2 cellular contexts compared by ENCODE assay signal in genomic region chr6:137107047-137107766, GRCh38.
TF ChIP-seq lines count a peak whose summit lies in the region.

No MANE protein-coding gene starts in this region.

TF ChIP-seq in HEK293, 187 proteins besides CTCF, POLR2A, EP300 and RAD21:
- TF ChIP-seq ZNF366 (tag by site-specific recombination; conservative IDR thresholded peaks at IDR 0.05) = peak; percentile 59

TF ChIP-seq in GM12878, 131 proteins besides CTCF, POLR2A, EP300 and RAD21:
- peak in 1 of 2 experiments; percentile 87; a peak in 2 of 4 replicates for TF ChIP-seq ETV6 (conservative IDR thresholded peaks at IDR 0.05 in 1 of 2, IDR thresholded peaks at IDR 0.05 in 1 of 2; ENCODE audit: borderline replicate concordance in 1 of 2, low read depth in 1 of 2)
- TF ChIP-seq NBN (IDR thresholded peaks at IDR 0.05) = 0 out of 2 replicates have a peak, but pooled peaks have one; percentile 19
- TF ChIP-seq HDGF (IDR thresholded peaks at IDR 0.05) = peak; percentile 81
TF ChIP-seq in GM12878: peak in this region for 3; not testable (repeated sequence) for 128.
